Comparison of ENCODE assay signal across 3 cellular contexts in genomic region chr10:72137583-72137982, GRCh38.
A peak's percentile ranks its signal among the peaks of the same experiment; 100 is the strongest.
TF ChIP-seq lines count a peak whose summit lies in the region.

No MANE protein-coding gene starts in this region.

TF ChIP-seq in HepG2, 621 proteins besides CTCF, POLR2A, EP300 and RAD21:
- TF ChIP-seq ZSCAN25 (CRISPR knock-in tag; IDR thresholded peaks at IDR 0.05) (no peak), CEBPB (IDR thresholded peaks at IDR 0.05; ENCODE audit: borderline replicate concordance, low read depth, low read length) (peak; percentile 32; the same call in 1 of the 2 replicates)

TF ChIP-seq in IMR-90, 13 proteins besides CTCF, POLR2A, EP300 and RAD21:
- TF ChIP-seq CEBPB (IDR thresholded peaks at IDR 0.05; ENCODE audit: low read depth, low read length) (peak; percentile 62), FOS (IDR thresholded peaks at IDR 0.05; ENCODE audit: low read depth, low read length) (no peak)

TF ChIP-seq in K562, 482 proteins besides CTCF, POLR2A, EP300 and RAD21:
- TF ChIP-seq CEBPG (CRISPR knock-in tag; IDR thresholded peaks at IDR 0.05) (no peak), CEBPG (tag; conservative IDR thresholded peaks at IDR 0.05 in 1 of 2, IDR thresholded peaks at IDR 0.05 in 1 of 2) (peak; percentile 25 to 75; a peak in 2 of 4 replicates), CEBPB (tag; IDR thresholded peaks at IDR 0.05) (peak; percentile 71), ZNF274 (IDR thresholded peaks at IDR 0.05; ENCODE audit: borderline replicate concordance, low read depth, low read length) (no peak), ZNF436 (CRISPR knock-in tag; IDR thresholded peaks at IDR 0.05) (no peak), SMAD1 (IDR thresholded peaks at IDR 0.05; ENCODE audit: low read depth, low read length, partially characterized antibody) (no peak)
